Comparison of ENCODE assay signal across 1 cellular context in genomic region chr7:107168233-107169119, GRCh38.
A peak's percentile ranks its signal among the peaks of the same experiment; 100 is the strongest.
TF ChIP-seq lines count a peak whose summit lies in the region.

TSS of gene HBP1 (plus strand) at chr7:107169003. CDS start at chr7:107179894, 10,891 bp downstream.

TF ChIP-seq in HepG2, 621 proteins besides CTCF, POLR2A, EP300 and RAD21 (continued from another document and continues in another):
- TF ChIP-seq PRDM10 (CRISPR knock-in tag; IDR thresholded peaks at IDR 0.05; ENCODE audit: low read depth): no peak; the same call in 1 of the 2 replicates
- TF ChIP-seq RORA (CRISPR knock-in tag; IDR thresholded peaks at IDR 0.05): no peak
- TF ChIP-seq MXD4 (CRISPR knock-in tag; IDR thresholded peaks at IDR 0.05): 0 out of 2 replicates have a peak, but pooled peaks have one; percentile 12
- no peak for TF ChIP-seq PHB2 (IDR thresholded peaks at IDR 0.05; ENCODE audit: partially characterized antibody)
- no peak for TF ChIP-seq SETDB1 (CRISPR knock-in tag; IDR thresholded peaks at IDR 0.05; ENCODE audit: borderline replicate concordance)
- no peak for TF ChIP-seq ZNF451 (CRISPR knock-in tag; IDR thresholded peaks at IDR 0.05)
- TF ChIP-seq ZNF136 (CRISPR knock-in tag; IDR thresholded peaks at IDR 0.05; ENCODE audit: low read depth): no peak
- peak; percentile 63 for TF ChIP-seq DRAP1 (CRISPR knock-in tag; IDR thresholded peaks at IDR 0.05)
- TF ChIP-seq ZNF354B (CRISPR knock-in tag; IDR thresholded peaks at IDR 0.05): 0 out of 2 replicates have a peak, but pooled peaks have one; percentile 53
- no peak for TF ChIP-seq ISL2 (CRISPR knock-in tag; IDR thresholded peaks at IDR 0.05)
- peak; percentile 69; the same call in 1 of the 2 replicates for TF ChIP-seq ZNF350 (CRISPR knock-in tag; IDR thresholded peaks at IDR 0.05; ENCODE audit: borderline replicate concordance, low read depth)
- TF ChIP-seq ARHGAP35 (CRISPR knock-in tag; IDR thresholded peaks at IDR 0.05; ENCODE audit: borderline replicate concordance): no peak
- TF ChIP-seq MYC (CRISPR knock-in tag; IDR thresholded peaks at IDR 0.05; ENCODE audit: borderline replicate concordance): peak; percentile 57; the same call in 1 of the 2 replicates
- peak; percentile 22; the same call in 1 of the 2 replicates for TF ChIP-seq PCBP1 (IDR thresholded peaks at IDR 0.05; ENCODE audit: borderline replicate concordance, low read depth, low read length)
- TF ChIP-seq POLR2G (IDR thresholded peaks at IDR 0.05; ENCODE audit: low read depth, low read length): peak; percentile 18; the same call in 1 of the 2 replicates
- no peak for TF ChIP-seq NFAT5 (CRISPR knock-in tag; IDR thresholded peaks at IDR 0.05)
- TF ChIP-seq KLF12 (CRISPR knock-in tag; IDR thresholded peaks at IDR 0.05; ENCODE audit: borderline replicate concordance): no peak
- TF ChIP-seq TGIF2 (CRISPR knock-in tag; IDR thresholded peaks at IDR 0.05): peak; percentile 18
- TF ChIP-seq PTBP1 (IDR thresholded peaks at IDR 0.05; ENCODE audit: low read depth, low read length, poor library complexity, severe bottlenecking): no peak
- TF ChIP-seq HNRNPK (IDR thresholded peaks at IDR 0.05; ENCODE audit: low read depth, low read length, poor library complexity, severe bottlenecking): peak; percentile 65
- 0 out of 2 replicates have a peak, but pooled peaks have one; percentile 13 for TF ChIP-seq PAXIP1 (CRISPR knock-in tag; conservative IDR thresholded peaks at IDR 0.05)
- TF ChIP-seq ELF4 (CRISPR knock-in tag; IDR thresholded peaks at IDR 0.05; ENCODE audit: borderline replicate concordance): no peak
- TF ChIP-seq ZNF326 (CRISPR knock-in tag; IDR thresholded peaks at IDR 0.05; ENCODE audit: borderline replicate concordance): no peak
- no peak for TF ChIP-seq BATF2 (CRISPR knock-in tag; IDR thresholded peaks at IDR 0.05)
- no peak for TF ChIP-seq ZNF766 (CRISPR knock-in tag; IDR thresholded peaks at IDR 0.05; ENCODE audit: borderline replicate concordance)
- no peak for TF ChIP-seq SNAPC4 (CRISPR knock-in tag; IDR thresholded peaks at IDR 0.05)
- TF ChIP-seq ZGPAT (CRISPR knock-in tag; IDR thresholded peaks at IDR 0.05): peak; percentile 22; the same call in 1 of the 2 replicates
- TF ChIP-seq CSRNP1 (CRISPR knock-in tag; IDR thresholded peaks at IDR 0.05): peak; percentile 28; the same call in 1 of the 2 replicates
- peak; percentile 86 for TF ChIP-seq NR2C2 (CRISPR knock-in tag; IDR thresholded peaks at IDR 0.05; ENCODE audit: borderline replicate concordance)
- TF ChIP-seq NRL (CRISPR knock-in tag; IDR thresholded peaks at IDR 0.05; ENCODE audit: borderline replicate concordance): peak; percentile 80; the same call in 1 of the 2 replicates
- peak; percentile 87 for TF ChIP-seq CREB1 (IDR thresholded peaks at IDR 0.05)
- peak; percentile 95 for TF ChIP-seq CREB1 (CRISPR knock-in tag; IDR thresholded peaks at IDR 0.05)
